8 cellular contexts compared by ENCODE assay signal in the genomic region with DNA sequence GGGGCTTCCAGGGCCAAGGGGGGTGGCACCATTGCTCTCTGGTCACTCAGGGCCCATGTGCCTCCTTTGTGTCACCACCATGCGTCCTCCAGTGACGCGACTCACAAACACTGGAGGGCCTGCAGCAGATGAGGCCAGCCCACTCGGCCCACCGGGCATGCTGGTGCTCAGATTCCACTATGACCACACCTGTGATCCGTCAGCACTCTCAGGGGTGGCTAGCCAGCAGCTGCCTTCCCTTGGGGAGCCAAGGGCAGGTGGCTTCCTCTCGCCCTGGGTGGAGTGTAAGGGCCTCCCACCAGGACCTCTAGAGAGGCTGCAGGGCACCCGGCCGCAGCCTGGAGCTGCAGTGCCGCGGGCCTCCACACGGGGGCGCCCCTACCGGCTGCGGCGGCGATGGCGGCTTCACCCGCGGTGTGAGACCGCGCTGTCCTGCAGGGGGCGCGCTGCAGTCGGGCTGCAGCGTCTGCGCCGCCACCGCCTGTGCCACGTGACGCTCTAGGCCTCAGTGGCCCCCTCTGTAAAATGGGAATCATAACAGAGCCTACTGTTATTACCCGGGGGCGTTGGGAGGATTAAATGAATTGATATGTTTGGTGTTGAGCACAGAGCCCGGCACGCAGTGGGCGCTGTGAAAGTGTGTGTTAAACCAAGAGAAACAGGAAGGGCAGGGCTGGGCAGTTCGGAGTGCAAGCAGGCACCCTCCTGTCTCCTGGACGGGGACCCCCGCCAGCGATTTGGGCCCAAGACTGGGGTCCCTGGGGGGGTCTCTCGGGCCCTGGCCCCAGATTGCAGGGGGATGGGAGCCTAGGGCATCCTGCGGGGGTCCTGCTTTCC.
DNase-seq lines count a peak whose midpoint lies in the region; ATAC-seq lines count a peak whose summit lies in the region.

No MANE protein-coding gene starts in this region.

- ATAC-seq in HG03280 (IDR thresholded peaks at IDR 0.05; ENCODE audit: unreplicated experiment) (peak; percentile 46), HG03097 (IDR thresholded peaks at IDR 0.05; ENCODE audit: low FRiP score, unreplicated experiment) (no peak)

- DNase-seq in COLO829 (ENCODE audit: low spot score), result peak; percentile 59
- DNase-seq in T-helper 1 cell, result peak; percentile 48 to 71 (median 65)
- peak; percentile 39 for DNase-seq in amniotic epithelial cell (ENCODE audit: low read depth)
- DNase-seq in iris pigment epithelial cell (ENCODE audit: low read depth), result peak; percentile 24
- DNase-seq in stimulated activated CD4-positive, alpha-beta T cell treated with anti-CD3 and anti-CD28 coated beads, Interleukin-4, amount 100 ng/mL, for 1 hour, result peak; percentile 78
- no peak for DNase-seq in ureter (ENCODE audit: low spot score)
